In genomic region chr10:34637419-34637911, GRCh38 we compare ENCODE assay signal across 8 cellular contexts.
A peak's percentile ranks its signal among the peaks of the same experiment; 100 is the strongest.
DNase-seq lines count a peak whose midpoint lies in the region; ATAC-seq and TF ChIP-seq lines count a peak whose summit lies in the region.

No MANE protein-coding gene starts in this region.

- intact Hi-C loops in activated CD4-positive, alpha-beta T cell treated with anti-CD3 and anti-CD28 coated beads, Interleukin-2, amount 10 ng/mL, durations not matched to agents 24 days and 14 days (cut with micrococcal nuclease): loop anchor here (1.0 to 5.0 kb wide), 2 partner anchors 115 to 1444 kb away; no protein-coding TSS in a partner anchor

- no peaks in the 10 kb centered on the region for H3K27me3 Mint-ChIP-seq in activated CD4-positive, alpha-beta T cell treated with anti-CD3 and anti-CD28 coated beads, Interleukin-2, amount 10 ng/mL, durations not matched to agents 24 days and 14 days
- H3K27me3 Mint-ChIP-seq in mesothelial cell of epicardium (ENCODE audit: low read depth): no peaks in the 10 kb centered on the region

- H3K36me3 Mint-ChIP-seq in activated CD4-positive, alpha-beta T cell treated with anti-CD3 and anti-CD28 coated beads, Interleukin-2, amount 10 ng/mL, durations not matched to agents 24 days and 14 days (ENCODE audit: low read depth): no peaks in the 10 kb centered on the region
- H3K36me3 Mint-ChIP-seq in mesothelial cell of epicardium: peaks cover 9% of the 10 kb centered on the region

- DNase-seq in AG09319 (ENCODE audit: extremely low read depth, low read depth): no peak
- peak; percentile 16 for DNase-seq in NCI-H2081 treated with DMSO at 0.1 percent for 48 hours (lab: John Stamatoyannopoulos, UW)
- peak; percentile 90 for DNase-seq in activated CD4-positive, alpha-beta T cell treated with anti-CD3 and anti-CD28 coated beads, Interleukin-2, amount 10 ng/mL, durations not matched to agents 24 days and 14 days
- DNase-seq in effector CD4-positive, alpha-beta T cell: peak; percentile 44
- DNase-seq in mesothelial cell of epicardium (ENCODE audit: low spot score in 2 of 2, unreplicated experiment in 2 of 2): peak; percentile 36 to 81
- peak; percentile 12 to 40 for DNase-seq in stimulated activated CD8-positive, alpha-beta memory T cell treated with anti-CD3 and anti-CD28 coated beads, Interleukin-4, amount 100 ng/mL, for 4 hours (ENCODE audit: low read depth in 2 of 2, low spot score in 1 of 2)

- H3K4me1 Mint-ChIP-seq in activated CD4-positive, alpha-beta T cell treated with anti-CD3 and anti-CD28 coated beads, Interleukin-2, amount 10 ng/mL, durations not matched to agents 24 days and 14 days: peaks cover 2% of the 10 kb centered on the region
- peaks cover 42% of the 10 kb centered on the region for H3K4me1 Mint-ChIP-seq in mesothelial cell of epicardium

- no peak overlapping the region for H3K27ac Mint-ChIP-seq in activated CD4-positive, alpha-beta T cell treated with anti-CD3 and anti-CD28 coated beads, Interleukin-2, amount 10 ng/mL, durations not matched to agents 24 days and 14 days
- peak overlapping the region; percentile 27 for H3K27ac Mint-ChIP-seq in mesothelial cell of epicardium

- TF ChIP-seq CTCF in AG09319 (IDR thresholded peaks at IDR 0.05; ENCODE audit: low read depth, low read length): peak; percentile 100
- peak; percentile 97 for TF ChIP-seq CTCF in mesothelial cell of epicardium (IDR thresholded peaks at IDR 0.05; ENCODE audit: unreplicated experiment)

- ATAC-seq in GM18508 (IDR thresholded peaks at IDR 0.05; ENCODE audit: insufficient read depth, unreplicated experiment) (peak; percentile 64), HG02943 (IDR thresholded peaks at IDR 0.05; ENCODE audit: low read depth, unreplicated experiment) (peak; percentile 77)

- H3K4me3 Mint-ChIP-seq in activated CD4-positive, alpha-beta T cell treated with anti-CD3 and anti-CD28 coated beads, Interleukin-2, amount 10 ng/mL, durations not matched to agents 24 days and 14 days: no peak overlapping the region
- H3K4me3 Mint-ChIP-seq in mesothelial cell of epicardium: no peak overlapping the region

- H3K9me3 Mint-ChIP-seq in activated CD4-positive, alpha-beta T cell treated with anti-CD3 and anti-CD28 coated beads, Interleukin-2, amount 10 ng/mL, durations not matched to agents 24 days and 14 days: no peaks in the 10 kb centered on the region
- H3K9me3 Mint-ChIP-seq in mesothelial cell of epicardium: no peaks in the 10 kb centered on the region
